Comparison of ENCODE assay signal across 19 cellular contexts in genomic region chr21:14677639-14678179, GRCh38.
DNase-seq lines count a peak whose midpoint lies in the region; ATAC-seq lines count a peak whose summit lies in the region.
"Had no signal": no experiment of that assay in that cellular context is flagged by ENCODE, and none has a peak within 500 bp of the region (broad histone marks: within the 10 kb centered on the region; RNA-seq: fewer than 3 reads in every experiment).

No MANE protein-coding gene starts in this region.

- intact Hi-C loops in activated naive CD4-positive, alpha-beta T cell treated with anti-CD3 and anti-CD28 coated beads for 36 hours (cut with micrococcal nuclease): loop anchor here (2.0 to 10.0 kb wide), 8 partner anchors 59 to 1055 kb away; partner anchors contain the start of gene SAMSN1

- ATAC-seq in activated naive CD8-positive, alpha-beta T cell treated with anti-CD3 and anti-CD28 coated beads, Interleukin-2, amount 10 ng/mL, durations not matched to agents 7 days and 5 days (ENCODE audit: low read depth): no peak
- no peak for ATAC-seq in stimulated activated naive B cell treated with anti-CD40 and anti-IgM and Interleukin-4, amounts not matched to agents 10 μg/mL and 1 μg/mL and 100 μg/mL, for 72 hours (replicated peaks)
- no peak for ATAC-seq in GM18868 (IDR thresholded peaks at IDR 0.05; ENCODE audit: unreplicated experiment)
- ATAC-seq: pancreas had no signal

- no peak for DNase-seq in activated naive CD4-positive, alpha-beta T cell treated with anti-CD3 and anti-CD28 coated beads, Interleukin-2, amount 10 ng/mL, durations not matched to agents 7 days and 5 days
- no peak for DNase-seq in activated naive CD4-positive, alpha-beta T cell treated with anti-CD3 and anti-CD28 coated beads for 36 hours
- DNase-seq in MV-4-11 (lab: John Stamatoyannopoulos, UW) (peak; percentile 43), NCI-H1694 (lab: John Stamatoyannopoulos, UW) (no peak), retina (no peak)
- DNase-seq in activated naive CD8-positive, alpha-beta T cell treated with anti-CD3 and anti-CD28 coated beads, Interleukin-2, amount 10 ng/mL, durations not matched to agents 7 days and 5 days: no peak
- no peak for DNase-seq in stimulated activated naive B cell treated with anti-CD40 and anti-IgM and Interleukin-4, amounts not matched to agents 10 μg/mL and 1 μg/mL and 100 μg/mL, for 72 hours
- DNase-seq: activated CD4-positive, CD25-positive, alpha-beta regulatory T cell; adrenal gland; effector CD8-positive, alpha-beta T cell; GF-D8; glutamatergic neuron; IMR-90; NCI-H1048; pancreas; stimulated activated CD4-positive, alpha-beta T cell treated with anti-CD3 and anti-CD28 coated beads, Interleukin-4, amount 100 ng/mL, for 4 hours; stimulated activated CD8-positive, alpha-beta memory T cell treated with anti-CD3 and anti-CD28 coated beads, Interleukin-4, amount 100 ng/mL, for 48 hours; testis had no signal

- peak overlapping the region; percentile 98 for H3K27ac Mint-ChIP-seq in activated naive CD4-positive, alpha-beta T cell treated with anti-CD3 and anti-CD28 coated beads, Interleukin-2, amount 10 ng/mL, durations not matched to agents 7 days and 5 days
- H3K27ac Mint-ChIP-seq in activated naive CD4-positive, alpha-beta T cell treated with anti-CD3 and anti-CD28 coated beads for 36 hours: no peak overlapping the region
- H3K27ac Mint-ChIP-seq in activated naive CD8-positive, alpha-beta T cell treated with anti-CD3 and anti-CD28 coated beads, Interleukin-2, amount 10 ng/mL, durations not matched to agents 7 days and 5 days: peak overlapping the region; percentile 95
- H3K27ac Mint-ChIP-seq in stimulated activated naive B cell treated with anti-CD40 and anti-IgM and Interleukin-4, amounts not matched to agents 10 μg/mL and 1 μg/mL and 100 μg/mL, for 72 hours: peak overlapping the region; percentile 74

- peaks cover 28% of the 10 kb centered on the region for H3K36me3 Mint-ChIP-seq in activated naive CD4-positive, alpha-beta T cell treated with anti-CD3 and anti-CD28 coated beads, Interleukin-2, amount 10 ng/mL, durations not matched to agents 7 days and 5 days
- peaks cover 1% of the 10 kb centered on the region for H3K36me3 Mint-ChIP-seq in activated naive CD4-positive, alpha-beta T cell treated with anti-CD3 and anti-CD28 coated beads for 36 hours (ENCODE audit: low read depth)
- H3K36me3 Mint-ChIP-seq in activated naive CD8-positive, alpha-beta T cell treated with anti-CD3 and anti-CD28 coated beads, Interleukin-2, amount 10 ng/mL, durations not matched to agents 7 days and 5 days: peaks cover 43% of the 10 kb centered on the region
- H3K36me3 Mint-ChIP-seq in stimulated activated naive B cell treated with anti-CD40 and anti-IgM and Interleukin-4, amounts not matched to agents 10 μg/mL and 1 μg/mL and 100 μg/mL, for 72 hours: peaks cover 16 to 36% of the 10 kb centered on the region in 2 donors

- peaks cover 38% of the 10 kb centered on the region for H3K4me1 Mint-ChIP-seq in activated naive CD4-positive, alpha-beta T cell treated with anti-CD3 and anti-CD28 coated beads, Interleukin-2, amount 10 ng/mL, durations not matched to agents 7 days and 5 days
- peaks cover 37% of the 10 kb centered on the region for H3K4me1 Mint-ChIP-seq in activated naive CD4-positive, alpha-beta T cell treated with anti-CD3 and anti-CD28 coated beads for 36 hours (ENCODE audit: low read depth)
- H3K4me1 Mint-ChIP-seq in activated naive CD8-positive, alpha-beta T cell treated with anti-CD3 and anti-CD28 coated beads, Interleukin-2, amount 10 ng/mL, durations not matched to agents 7 days and 5 days: peaks cover 31% of the 10 kb centered on the region
- peaks cover 44 to 58% of the 10 kb centered on the region in 2 donors for H3K4me1 Mint-ChIP-seq in stimulated activated naive B cell treated with anti-CD40 and anti-IgM and Interleukin-4, amounts not matched to agents 10 μg/mL and 1 μg/mL and 100 μg/mL, for 72 hours

- POLR2A ChIA-PET in activated naive CD8-positive, alpha-beta T cell treated with anti-CD3 and anti-CD28 coated beads, Interleukin-2, amount 10 ng/mL, durations not matched to agents 7 days and 5 days (lab: Charles Lee): interaction anchor here (1.3 to 2.3 kb wide), 2 partner anchors 10 to 75 kb away, joined by 3 to 5 read pairs; no protein-coding TSS in a partner anchor

- H3K27me3 Mint-ChIP-seq in activated naive CD4-positive, alpha-beta T cell treated with anti-CD3 and anti-CD28 coated beads, Interleukin-2, amount 10 ng/mL, durations not matched to agents 7 days and 5 days: no peaks in the 10 kb centered on the region
- no peaks in the 10 kb centered on the region for H3K27me3 Mint-ChIP-seq in activated naive CD4-positive, alpha-beta T cell treated with anti-CD3 and anti-CD28 coated beads for 36 hours (ENCODE audit: low read depth)
- no peaks in the 10 kb centered on the region for H3K27me3 Mint-ChIP-seq in activated naive CD8-positive, alpha-beta T cell treated with anti-CD3 and anti-CD28 coated beads, Interleukin-2, amount 10 ng/mL, durations not matched to agents 7 days and 5 days
- H3K27me3 Mint-ChIP-seq in stimulated activated naive B cell treated with anti-CD40 and anti-IgM and Interleukin-4, amounts not matched to agents 10 μg/mL and 1 μg/mL and 100 μg/mL, for 72 hours: no peaks in the 10 kb centered on the region

- no peak overlapping the region for H3K4me3 Mint-ChIP-seq in activated naive CD4-positive, alpha-beta T cell treated with anti-CD3 and anti-CD28 coated beads, Interleukin-2, amount 10 ng/mL, durations not matched to agents 7 days and 5 days
- H3K4me3 Mint-ChIP-seq in activated naive CD4-positive, alpha-beta T cell treated with anti-CD3 and anti-CD28 coated beads for 36 hours: no peak overlapping the region
- H3K4me3 Mint-ChIP-seq in activated naive CD8-positive, alpha-beta T cell treated with anti-CD3 and anti-CD28 coated beads, Interleukin-2, amount 10 ng/mL, durations not matched to agents 7 days and 5 days: peak overlapping the region; percentile 12
- H3K4me3 Mint-ChIP-seq in stimulated activated naive B cell treated with anti-CD40 and anti-IgM and Interleukin-4, amounts not matched to agents 10 μg/mL and 1 μg/mL and 100 μg/mL, for 72 hours: no peak overlapping the region

- CTCF ChIA-PET in activated naive CD4-positive, alpha-beta T cell treated with anti-CD3 and anti-CD28 coated beads, Interleukin-2, amount 10 ng/mL, durations not matched to agents 7 days and 5 days (lab: Charles Lee): interaction anchor here (0.6 kb wide), 1 partner anchor 50 kb away, joined by 3 read pairs; no protein-coding TSS in a partner anchor
- CTCF ChIA-PET in activated naive CD4-positive, alpha-beta T cell treated with anti-CD3 and anti-CD28 coated beads for 36 hours (lab: Charles Lee): interaction anchor here (0.5 kb wide), 1 partner anchor 387 kb away, joined by 3 read pairs; no protein-coding TSS in a partner anchor

- peaks cover 20% of the 10 kb centered on the region for H3K9me3 Mint-ChIP-seq in activated naive CD4-positive, alpha-beta T cell treated with anti-CD3 and anti-CD28 coated beads, Interleukin-2, amount 10 ng/mL, durations not matched to agents 7 days and 5 days
- H3K9me3 Mint-ChIP-seq in activated naive CD4-positive, alpha-beta T cell treated with anti-CD3 and anti-CD28 coated beads for 36 hours: no peaks in the 10 kb centered on the region
- H3K9me3 Mint-ChIP-seq in activated naive CD8-positive, alpha-beta T cell treated with anti-CD3 and anti-CD28 coated beads, Interleukin-2, amount 10 ng/mL, durations not matched to agents 7 days and 5 days: peaks cover 12% of the 10 kb centered on the region
- H3K9me3 Mint-ChIP-seq in stimulated activated naive B cell treated with anti-CD40 and anti-IgM and Interleukin-4, amounts not matched to agents 10 μg/mL and 1 μg/mL and 100 μg/mL, for 72 hours: peaks cover 14 to 17% of the 10 kb centered on the region in 2 donors
